ENCODE assay signal across 11 cellular contexts in genomic region chr1:8448906-8449661, GRCh38.
DNase-seq lines count a peak whose midpoint lies in the region; ATAC-seq and TF ChIP-seq lines count a peak whose summit lies in the region.
"Had no signal": no experiment of that assay in that cellular context is flagged by ENCODE, and none has a peak within 500 bp of the region (broad histone marks: within the 10 kb centered on the region; RNA-seq: fewer than 3 reads in every experiment).

No MANE protein-coding gene starts in this region.

- CTCF ChIA-PET in CD8-positive, alpha-beta memory T cell (lab: Charles Lee) = no interaction called here
- CTCF ChIA-PET in SK-N-SH (lab: Yijun Ruan, JAX) (interaction anchor here (0.8 to 1.8 kb wide), 3 partner anchors 11 to 61 kb away, joined by 3 to 4 read pairs (median 4); no protein-coding TSS in a partner anchor), Calu3 (lab: Charles Lee) (no interaction called here)

- no peak for TF ChIP-seq EP300 in SK-N-SH (IDR thresholded peaks at IDR 0.05; ENCODE audit: borderline replicate concordance in 1 of 2, low read depth in 1 of 2, low read length in 1 of 2)

- intact Hi-C loops in Calu3 (cut with micrococcal nuclease; ENCODE audit: unreplicated experiment) = no loop called here

- H3K4me1 ChIP-seq in CD8-positive, alpha-beta memory T cell (ENCODE audit: insufficient read depth, low read length) = peaks cover 16% of the 10 kb centered on the region
- peaks cover 5 to 14% of the 10 kb centered on the region in 2 experiments; a peak in 3 of 4 replicates for H3K4me1 ChIP-seq in SK-N-SH (ENCODE audit: control insufficient read depth in 1 of 2, insufficient read depth in 2 of 2, low read depth in 1 of 2, low read length in 1 of 2)
- peaks cover 5% of the 10 kb centered on the region for H3K4me1 ChIP-seq in rectal smooth muscle tissue (ENCODE audit: control insufficient read depth, insufficient read depth, low read length)
- no peaks in the 10 kb centered on the region for H3K4me1 ChIP-seq in SJCRH30

- no peaks in the 10 kb centered on the region for H3K9me3 Mint-ChIP-seq in CD8-positive, alpha-beta memory T cell
- peaks cover 2% of the 10 kb centered on the region for H3K9me3 Mint-ChIP-seq in Calu3 (ENCODE audit: low read depth, unreplicated experiment)

- no peaks in the 10 kb centered on the region for H3K9me3 ChIP-seq in CD8-positive, alpha-beta memory T cell (ENCODE audit: low read length)
- H3K9me3 ChIP-seq in SK-N-SH = no peaks in the 10 kb centered on the region
- H3K9me3 ChIP-seq in SJCRH30 (replicated peaks) = no peaks in the 10 kb centered on the region

- peak overlapping the region in 1 of 8 donors; percentile 45 for H3K27ac Mint-ChIP-seq in CD8-positive, alpha-beta memory T cell
- no peak overlapping the region for H3K27ac Mint-ChIP-seq in Calu3 (ENCODE audit: unreplicated experiment)

- DNase-seq in CD8-positive, alpha-beta memory T cell = no peak
- no peak for DNase-seq in SK-N-SH
- peak; percentile 36 for DNase-seq in fibroblast of peridontal ligament (ENCODE audit: extremely low read depth)
- DNase-seq in Calu3 = no peak
- DNase-seq in SJCRH30 = no peak
- DNase-seq: activated naive CD4-positive, alpha-beta T cell treated with anti-CD3 and anti-CD28 coated beads, Interleukin-2, amount 50 U/mL, for 16 hours had no signal

- ATAC-seq in GM19395 (IDR thresholded peaks at IDR 0.05; ENCODE audit: unreplicated experiment) = no peak
- ATAC-seq in HG03097 (IDR thresholded peaks at IDR 0.05; ENCODE audit: low FRiP score, unreplicated experiment) = no peak
- ATAC-seq: HCT116, K562 had no signal

- no peaks in the 10 kb centered on the region for H3K27me3 Mint-ChIP-seq in CD8-positive, alpha-beta memory T cell
- no peaks in the 10 kb centered on the region for H3K27me3 Mint-ChIP-seq in Calu3 (ENCODE audit: unreplicated experiment)

- no peaks in the 10 kb centered on the region for H4K20me1 ChIP-seq in SK-N-SH (ENCODE audit: insufficient read depth)

- H3K36me3 Mint-ChIP-seq in CD8-positive, alpha-beta memory T cell = peaks cover 6 to 15% (median 13%) of the 10 kb centered on the region in 3 donors
- H3K36me3 Mint-ChIP-seq in Calu3 (ENCODE audit: insufficient read depth, unreplicated experiment) = peaks cover 5% of the 10 kb centered on the region

- H3K9me2 ChIP-seq in SK-N-SH = no peaks in the 10 kb centered on the region

- H2AFZ ChIP-seq in SK-N-SH (ENCODE audit: low read depth) = no peak overlapping the region

- POLR2A ChIA-PET in CD8-positive, alpha-beta memory T cell (lab: Charles Lee) = no interaction called here
- POLR2A ChIA-PET in SK-N-SH (lab: Yijun Ruan, JAX) = interaction anchor here (0.5 to 1.3 kb wide), 2 partner anchors 13 to 14 kb away, joined by 3 read pairs; no protein-coding TSS in a partner anchor

- H3K4me1 Mint-ChIP-seq in CD8-positive, alpha-beta memory T cell = peaks cover 11 to 12% (median 12%) of the 10 kb centered on the region in 3 donors
- H3K4me1 Mint-ChIP-seq in Calu3 (ENCODE audit: low read depth, unreplicated experiment) = no peaks in the 10 kb centered on the region

- H3K9ac ChIP-seq in SK-N-SH (no peak overlapping the region), rectal smooth muscle tissue (ENCODE audit: low read length) (no peak overlapping the region)

- no peak overlapping the region for H3K4me2 ChIP-seq in SK-N-SH

- 76% methylated on average over 12 of the region's 12 CpGs for WGBS in SK-N-SH (ENCODE audit: low lambda C conversion rate)

- H3K36me3 ChIP-seq in CD8-positive, alpha-beta memory T cell (ENCODE audit: insufficient read depth, low read length) = no peaks in the 10 kb centered on the region
- H3K36me3 ChIP-seq in SK-N-SH (replicated peaks in 1 of 2; ENCODE audit: control insufficient read depth in 1 of 2, insufficient read depth in 2 of 2, low read length in 1 of 2) (peaks cover 3 to 6% of the 10 kb centered on the region in 2 experiments), rectal smooth muscle tissue (ENCODE audit: control insufficient read depth, insufficient read depth, low read length) (no peaks in the 10 kb centered on the region), SJCRH30 (peaks cover 6% of the 10 kb centered on the region)

- peaks cover 3% of the 10 kb centered on the region; the same call in 1 of the 2 replicates for H3K79me2 ChIP-seq in SK-N-SH (ENCODE audit: insufficient read depth)

- TF ChIP-seq CTCF in SK-N-SH (IDR thresholded peaks at IDR 0.05) (no peak), Calu3 (IDR thresholded peaks at IDR 0.05; ENCODE audit: unreplicated experiment) (no peak)

- no peaks in the 10 kb centered on the region for H3F3A ChIP-seq in SK-N-SH (replicated peaks; ENCODE audit: insufficient read depth)

- H3K4me3 ChIP-seq in CD8-positive, alpha-beta memory T cell (ENCODE audit: low read length) = peak overlapping the region; percentile 25
- H3K4me3 ChIP-seq in SK-N-SH (ENCODE audit: low read depth in 2 of 2, low read length in 1 of 2) = no peak overlapping the region
- H3K4me3 ChIP-seq in rectal smooth muscle tissue (ENCODE audit: low read length) = peak overlapping the region; percentile 22
- H3K4me3 ChIP-seq in SJCRH30 = no peak overlapping the region
- H3K4me3 ChIP-seq: K562 had no signal

- no peak overlapping the region for H3K4me3 Mint-ChIP-seq in CD8-positive, alpha-beta memory T cell
- H3K4me3 Mint-ChIP-seq in Calu3 (ENCODE audit: low read depth, unreplicated experiment) = no peak overlapping the region

- no peak for TF ChIP-seq RAD21 in SK-N-SH (IDR thresholded peaks at IDR 0.05; ENCODE audit: low read length)

- H3K27ac ChIP-seq in CD8-positive, alpha-beta memory T cell (ENCODE audit: low read depth, low read length) = no peak overlapping the region
- peak overlapping the region in 1 of 2 experiments; percentile 59; a peak in 2 of 4 replicates for H3K27ac ChIP-seq in SK-N-SH (ENCODE audit: low read depth in 2 of 2, low read length in 1 of 2)
- peak overlapping the region; percentile 67 for H3K27ac ChIP-seq in rectal smooth muscle tissue (ENCODE audit: low read depth, low read length)
- no peak overlapping the region for H3K27ac ChIP-seq in SJCRH30

- no TSS peak for BruUV-seq in Calu3 (replicated peaks; lab: Mats Ljungman, UMichigan)

- no peaks in the 10 kb centered on the region for H3K27me3 ChIP-seq in CD8-positive, alpha-beta memory T cell (ENCODE audit: insufficient read depth, low read length, poor library complexity, severe bottlenecking)
- H3K27me3 ChIP-seq in SK-N-SH (ENCODE audit: insufficient read depth) (no peaks in the 10 kb centered on the region), rectal smooth muscle tissue (ENCODE audit: control insufficient read depth, insufficient read depth, low read length) (no peaks in the 10 kb centered on the region), SJCRH30 (no peaks in the 10 kb centered on the region)

TF ChIP-seq in SK-N-SH, 30 proteins besides CTCF, POLR2A, EP300 and RAD21:
- TF ChIP-seq TCF12 (IDR thresholded peaks at IDR 0.05) (peak; percentile 48), SMC3 (IDR thresholded peaks at IDR 0.05; ENCODE audit: low read depth, low read length) (no peak)
TF ChIP-seq in SK-N-SH: peak in this region for 1.

Comparison
In these comparisons a context has a peak if more than half of its experiments do, and no peak if none do; other contexts are left out.
1. H3K4me3 ChIP-seq: peak in CD8-positive, alpha-beta memory T cell (single experiment) and rectal smooth muscle tissue (single experiment); none in SK-N-SH (0 of 2) and SJCRH30 (single experiment).